Comparison of ENCODE assay signal across 8 cellular contexts in the genomic region with DNA sequence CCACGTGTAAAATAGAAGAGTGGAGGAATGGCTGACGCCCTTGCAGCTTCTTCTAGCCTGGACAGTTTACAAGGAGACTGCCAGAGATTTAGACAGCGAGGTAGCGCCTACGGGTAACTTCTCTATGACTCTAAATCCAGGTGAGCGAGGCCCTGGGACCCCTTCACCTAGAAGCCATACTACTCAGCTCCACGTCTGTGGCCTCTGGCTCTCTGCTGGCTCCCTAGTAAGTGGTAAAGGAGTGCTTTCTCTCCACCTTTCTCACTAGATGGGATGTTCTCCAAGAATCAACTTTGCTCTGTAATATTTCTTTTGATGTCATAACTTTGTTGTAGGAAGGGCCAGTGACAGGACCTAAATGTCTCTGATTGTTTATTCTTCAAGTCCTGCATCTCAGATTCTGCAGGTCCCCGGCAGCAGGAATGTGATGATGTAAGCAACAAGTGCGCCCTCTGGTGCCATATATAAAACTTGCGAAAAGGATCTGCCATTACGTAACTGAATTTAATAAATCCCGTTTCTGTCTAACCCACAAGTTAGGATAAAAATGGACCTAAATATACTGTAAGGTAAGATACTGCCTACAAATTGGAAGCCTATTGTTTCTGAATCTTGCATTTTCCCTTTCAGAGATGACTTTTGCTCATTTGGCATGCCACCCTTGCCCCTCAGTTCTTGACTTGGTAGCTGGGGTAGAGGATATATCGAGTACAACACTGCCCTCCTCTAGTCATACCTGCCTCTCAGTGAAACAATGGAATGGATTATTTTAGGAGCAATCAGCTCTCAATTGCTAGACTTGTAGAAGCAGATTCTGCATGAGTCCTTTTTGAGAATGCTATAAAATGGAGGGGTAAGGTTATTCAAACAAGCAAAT. TPM values are rescaled to one million over a fixed set of nuclear protein-coding genes. Genes with fewer than 3 reads are reported as not detected.
A peak's percentile ranks its signal among the peaks of the same experiment; 100 is the strongest.
DNase-seq lines count a peak whose midpoint lies in the region; ATAC-seq and TF ChIP-seq lines count a peak whose summit lies in the region.

No MANE protein-coding gene starts in this region.

- no peaks in the 10 kb centered on the region for H3K4me1 ChIP-seq in DOHH2 (ENCODE audit: control insufficient read depth, low read length)
- H3K4me1 ChIP-seq in heart left ventricle = no peaks in the 10 kb centered on the region

- H3K4me3 Mint-ChIP-seq in HFFc6 = no peak overlapping the region
- H3K4me3 Mint-ChIP-seq in activated T-helper 1 cell treated with anti-CD3 and anti-CD28 coated beads, Interleukin-12 subunit alpha, Interleukin-12 subunit beta, Interleukin-2, Interleukin-4 antibody, amounts not matched to agents 30 ng/mL and 10 ng/mL and 1 ng/mL, durations not matched to agents 14 hours and 24 hours and 36 hours = no peak overlapping the region

- no peaks in the 10 kb centered on the region for H3K36me3 Mint-ChIP-seq in HFFc6 (ENCODE audit: low read depth)
- H3K36me3 Mint-ChIP-seq in activated T-helper 1 cell treated with anti-CD3 and anti-CD28 coated beads, Interleukin-12 subunit alpha, Interleukin-12 subunit beta, Interleukin-2, Interleukin-4 antibody, amounts not matched to agents 30 ng/mL and 10 ng/mL and 1 ng/mL, durations not matched to agents 14 hours and 24 hours and 36 hours (ENCODE audit: low read depth) = no peaks in the 10 kb centered on the region

- H3K9me2 ChIP-seq in DOHH2 (replicated peaks; ENCODE audit: control insufficient read depth, low read length) = no peaks in the 10 kb centered on the region

- peak; percentile 82 for TF ChIP-seq CTCF in DOHH2 (IDR thresholded peaks at IDR 0.05; ENCODE audit: low read depth, low read length, poor library complexity, severe bottlenecking)
- peak; percentile 84 for TF ChIP-seq CTCF in HFFc6 (IDR thresholded peaks at IDR 0.05)
- TF ChIP-seq CTCF in heart left ventricle (IDR thresholded peaks at IDR 0.05) = peak; percentile 22 to 70 (median 55)
- TF ChIP-seq CTCF in retinal pigment epithelial cell (conservative IDR thresholded peaks at IDR 0.05; ENCODE audit: low read depth, low read length) = peak; percentile 68

- no peak overlapping the region for H3K27ac ChIP-seq in DOHH2 (ENCODE audit: low read depth, low read length)
- H3K27ac ChIP-seq in heart left ventricle = no peak overlapping the region

- no peak for TF ChIP-seq POLR2A in heart left ventricle (IDR thresholded peaks at IDR 0.05)

- peak; percentile 57 for DNase-seq in HFFc6
- peak; percentile 68 for DNase-seq in NCI-H748 (lab: John Stamatoyannopoulos, UW; ENCODE audit: unreplicated experiment)
- DNase-seq in activated T-helper 1 cell treated with anti-CD3 and anti-CD28 coated beads, Interleukin-12 subunit alpha, Interleukin-12 subunit beta, Interleukin-2, Interleukin-4 antibody, amounts not matched to agents 30 ng/mL and 10 ng/mL and 1 ng/mL, durations not matched to agents 14 hours and 24 hours and 36 hours (ENCODE audit: low spot score) = peak; percentile 19
- DNase-seq in heart left ventricle = peak in 3 of 5 donors; percentile 31 to 49 (median 35)
- DNase-seq in retinal pigment epithelial cell (ENCODE audit: low read depth) = peak; percentile 39
- no peak for DNase-seq in ecto neural progenitor cell (ENCODE audit: low spot score)
- DNase-seq in T1000 (lab: John Stamatoyannopoulos, UW) = no peak

- H3K9me3 ChIP-seq in DOHH2 (ENCODE audit: control insufficient read depth, insufficient read depth, low read length) (no peaks in the 10 kb centered on the region), heart left ventricle (no peaks in the 10 kb centered on the region)

- peaks cover 16% of the 10 kb centered on the region; the same call in 1 of the 2 replicates for H3K27me3 ChIP-seq in DOHH2 (ENCODE audit: control insufficient read depth, low read length)
- H3K27me3 ChIP-seq in heart left ventricle = peaks cover 0 to 5% (median 0%) of the 10 kb centered on the region in 9 donors

- no peaks in the 10 kb centered on the region for H3K9me3 Mint-ChIP-seq in HFFc6
- H3K9me3 Mint-ChIP-seq in activated T-helper 1 cell treated with anti-CD3 and anti-CD28 coated beads, Interleukin-12 subunit alpha, Interleukin-12 subunit beta, Interleukin-2, Interleukin-4 antibody, amounts not matched to agents 30 ng/mL and 10 ng/mL and 1 ng/mL, durations not matched to agents 14 hours and 24 hours and 36 hours = no peaks in the 10 kb centered on the region

- no peaks in the 10 kb centered on the region for H3F3A ChIP-seq in DOHH2 (ENCODE audit: control insufficient read depth, insufficient read depth)

- H3K27ac Mint-ChIP-seq in HFFc6 = no peak overlapping the region
- no peak overlapping the region for H3K27ac Mint-ChIP-seq in activated T-helper 1 cell treated with anti-CD3 and anti-CD28 coated beads, Interleukin-12 subunit alpha, Interleukin-12 subunit beta, Interleukin-2, Interleukin-4 antibody, amounts not matched to agents 30 ng/mL and 10 ng/mL and 1 ng/mL, durations not matched to agents 14 hours and 24 hours and 36 hours

- no peaks in the 10 kb centered on the region for H4K20me1 ChIP-seq in DOHH2 (ENCODE audit: control insufficient read depth, insufficient read depth, low read depth, low read length)

- 36 to 44% (median 38%) methylated on average over 13 of the region's 13 CpGs for WGBS in heart left ventricle, 4 donors

- H3K36me3 ChIP-seq in DOHH2 (ENCODE audit: control insufficient read depth, low read length) (no peaks in the 10 kb centered on the region), heart left ventricle (no peaks in the 10 kb centered on the region)

- intact Hi-C loops in activated T-helper 1 cell treated with anti-CD3 and anti-CD28 coated beads, Interleukin-12 subunit alpha, Interleukin-12 subunit beta, Interleukin-2, Interleukin-4 antibody, amounts not matched to agents 30 ng/mL and 10 ng/mL and 1 ng/mL, durations not matched to agents 14 hours and 24 hours and 36 hours (cut with micrococcal nuclease) = loop anchor here (1.0 kb wide), 2 partner anchors 27 to 687 kb away; no protein-coding TSS in a partner anchor
- intact Hi-C loops in heart left ventricle (cut with DNase I) = loop anchor here in 4 of 10 donors (2.0 to 10.0 kb wide), 4 partner anchors 28 to 688 kb away; no protein-coding TSS in a partner anchor

- peaks cover 16% of the 10 kb centered on the region for H3K27me3 Mint-ChIP-seq in HFFc6 (ENCODE audit: insufficient read depth)
- peaks cover 20% of the 10 kb centered on the region for H3K27me3 Mint-ChIP-seq in activated T-helper 1 cell treated with anti-CD3 and anti-CD28 coated beads, Interleukin-12 subunit alpha, Interleukin-12 subunit beta, Interleukin-2, Interleukin-4 antibody, amounts not matched to agents 30 ng/mL and 10 ng/mL and 1 ng/mL, durations not matched to agents 14 hours and 24 hours and 36 hours (ENCODE audit: insufficient read depth)

- H3K79me2 ChIP-seq in DOHH2 (ENCODE audit: control insufficient read depth, low read length) = no peaks in the 10 kb centered on the region

- ATAC-seq in heart left ventricle = peak in 1 of 4 donors; percentile 33

- H3K4me2 ChIP-seq in DOHH2 (ENCODE audit: low read length) = no peak overlapping the region

- H3K4me3 ChIP-seq in DOHH2 (ENCODE audit: low read length) (no peak overlapping the region), heart left ventricle (no peak overlapping the region), retinal pigment epithelial cell (ENCODE audit: low read length) (no peak overlapping the region)

- H3K4me1 Mint-ChIP-seq in HFFc6 (ENCODE audit: low read depth) = no peaks in the 10 kb centered on the region
- H3K4me1 Mint-ChIP-seq in activated T-helper 1 cell treated with anti-CD3 and anti-CD28 coated beads, Interleukin-12 subunit alpha, Interleukin-12 subunit beta, Interleukin-2, Interleukin-4 antibody, amounts not matched to agents 30 ng/mL and 10 ng/mL and 1 ng/mL, durations not matched to agents 14 hours and 24 hours and 36 hours (ENCODE audit: low read depth) = no peaks in the 10 kb centered on the region

RNA-seq across cellular contexts. Expression of gene PTPN5, which starts 11.0 kb away (rescaled TPM):
- not detected for total RNA-seq in HFFc6 (2021; fragmentation: NEBNext Ultra II Directional; extraction: Animal tissue kit (Norgen Biotek cat#: 25700))
- total RNA-seq in activated T-helper 1 cell treated with anti-CD3 and anti-CD28 coated beads, Interleukin-12 subunit alpha, Interleukin-12 subunit beta, Interleukin-2, Interleukin-4 antibody, amounts not matched to agents 30 ng/mL and 10 ng/mL and 1 ng/mL, durations not matched to agents 14 hours and 24 hours and 36 hours = not detected in 2 replicates
- 10 to 100 TPM in 1 of 9 donors, 1 to 10 TPM in 8; 2.3 to 18.5 (median 5.8) TPM for total RNA-seq in heart left ventricle
- 1 to 10 TPM; 4.7 to 5.4 TPM for polyA plus RNA-seq in heart left ventricle

Comparison
In these comparisons a context has a peak if more than half of its experiments do, and no peak if none do; other contexts are left out.
1. DNase-seq: peak in HFFc6 (single experiment), NCI-H748 (single experiment), activated T-helper 1 cell treated with anti-CD3 and anti-CD28 coated beads, Interleukin-12 subunit alpha, Interleukin-12 subunit beta, Interleukin-2, Interleukin-4 antibody, amounts not matched to agents 30 ng/mL and 10 ng/mL and 1 ng/mL, durations not matched to agents 14 hours and 24 hours and 36 hours (single experiment), heart left ventricle (3 of 5) and retinal pigment epithelial cell (single experiment); none in ecto neural progenitor cell (single experiment) and T1000 (single experiment).
2. Peak in every context shown above with its lines, with median percentiles within 50 percentile points of each other: CTCF ChIP-seq.